8 cellular contexts compared by ENCODE assay signal in the genomic region with DNA sequence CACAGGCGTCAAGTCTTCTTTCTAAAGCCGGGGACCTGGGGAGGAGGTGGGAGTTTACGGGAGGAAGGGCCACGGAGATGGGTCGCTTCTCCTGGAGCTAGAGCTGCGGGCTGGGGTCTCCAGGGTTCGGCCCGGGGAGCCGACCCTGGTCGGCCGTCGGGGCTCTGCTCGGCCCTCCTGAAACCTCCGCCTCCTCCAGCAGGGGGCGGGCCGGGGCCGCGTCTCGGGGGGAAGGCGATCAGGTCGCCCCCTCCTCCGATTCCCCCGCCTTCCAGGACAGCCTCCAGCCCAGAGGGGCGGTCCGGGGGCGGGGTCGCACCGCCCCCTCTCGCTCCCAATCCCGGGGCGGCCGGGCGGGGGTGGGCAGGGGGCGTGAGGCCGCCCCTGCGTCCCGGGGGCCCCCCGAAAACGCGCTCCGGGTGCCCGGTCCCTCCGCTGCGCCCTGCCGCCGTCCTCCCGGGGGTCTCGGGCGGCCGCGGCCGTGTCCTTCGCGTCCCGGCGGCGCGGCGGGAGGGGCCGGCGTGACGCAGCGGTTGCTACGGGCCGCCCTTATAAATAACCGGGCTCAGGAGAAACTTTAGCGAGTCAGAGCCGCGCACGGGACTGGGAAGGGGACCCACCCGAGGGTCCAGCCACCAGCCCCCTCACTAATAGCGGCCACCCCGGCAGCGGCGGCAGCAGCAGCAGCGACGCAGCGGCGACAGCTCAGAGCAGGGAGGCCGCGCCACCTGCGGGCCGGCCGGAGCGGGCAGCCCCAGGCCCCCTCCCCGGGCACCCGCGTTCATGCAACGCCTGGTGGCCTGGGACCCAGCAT. TPM values are rescaled to one million over a fixed set of nuclear protein-coding genes. Genes with fewer than 3 reads are reported as not detected.
DNase-seq lines count a peak whose midpoint lies in the region; ATAC-seq and TF ChIP-seq lines count a peak whose summit lies in the region.

TSS of gene CEBPB (plus strand) at position 580 of the 814 bp plus-strand sequence. CDS start at position 784, 204 bp downstream.

- peaks cover 5% of the 10 kb centered on the region for H3F3A ChIP-seq in PC-3 (ENCODE audit: low read length, unreplicated experiment)

- peaks cover 47% of the 10 kb centered on the region for H3K79me2 ChIP-seq in PC-3 (ENCODE audit: low read length)

- H3K9me2 ChIP-seq in PC-3 (replicated peaks; ENCODE audit: low read length) = no peaks in the 10 kb centered on the region

- H3K4me3 ChIP-seq in PC-3 (ENCODE audit: low read length) (peak within 1 kb of the TSS; percentile 96), mucosa of rectum (ENCODE audit: low read length in 2 of 2) (peak within 1 kb of the TSS; percentile 82 to 93)

- CTCF ChIA-PET in PC-3 (lab: Charles Lee) = interaction anchor here (0.6 kb wide), 1 partner anchor 155 kb away, joined by 4 read pairs; no protein-coding TSS in a partner anchor

- no TSS peak for BruUV-seq in PC-3 (replicated peaks; lab: Mats Ljungman, UMichigan)

- no peaks in the 10 kb centered on the region for H3K27me3 ChIP-seq in PC-3 (ENCODE audit: low read length)
- H3K27me3 ChIP-seq in mucosa of rectum (ENCODE audit: control insufficient read depth in 2 of 2, insufficient read depth in 2 of 2, low read length in 2 of 2) = peaks cover 0 to 3% of the 10 kb centered on the region in 2 donors

- POLR2A ChIA-PET in PC-3 (lab: Charles Lee; ENCODE audit: unreplicated experiment) = interaction anchor here (0.7 kb wide), 3 partner anchors 24 to 550 kb away, joined by 3 to 5 read pairs (median 5); no protein-coding TSS in a partner anchor

- peaks cover 28% of the 10 kb centered on the region for H4K20me1 ChIP-seq in PC-3 (ENCODE audit: low read length)

- peak within 1 kb of the TSS; percentile 65 for H2AFZ ChIP-seq in PC-3 (ENCODE audit: low read length)

- peak; percentile 97 for DNase-seq in AG20443 (ENCODE audit: low spot score)
- DNase-seq in HT-29 (ENCODE audit: low spot score) = peak; percentile 97
- DNase-seq in PC-3 = peak; percentile 92
- DNase-seq in activated T-cell treated with anti-CD3 and anti-CD28 coated beads for 4 hours = peak; percentile 76
- no peak for DNase-seq in epithelial cell of prostate (ENCODE audit: low read depth, low spot score)
- peak; percentile 55 to 67 for DNase-seq in stimulated activated CD8-positive, alpha-beta memory T cell treated with anti-CD3 and anti-CD28 coated beads, Interleukin-7, amount 100 ng/mL, for 1 hour (ENCODE audit: low read depth in 2 of 2)

- H3K36me3 ChIP-seq in PC-3 (ENCODE audit: low read depth, low read length) = peaks cover 12% of the 10 kb centered on the region; the same call in 1 of the 2 replicates
- peaks cover 4 to 10% of the 10 kb centered on the region in 2 donors for H3K36me3 ChIP-seq in mucosa of rectum (ENCODE audit: control insufficient read depth in 2 of 2, insufficient read depth in 2 of 2, low read length in 2 of 2)

- intact Hi-C loops in PC-3 (cut with micrococcal nuclease) = loop anchor here (1.0 to 5.0 kb wide), 2 partner anchors 117 to 276 kb away; no protein-coding TSS in a partner anchor

- TF ChIP-seq CTCF in PC-3 (conservative IDR thresholded peaks at IDR 0.05; ENCODE audit: low read depth, low read length) = peak; percentile 72

- H3K9ac ChIP-seq in PC-3 (ENCODE audit: low read length) (peak within 1 kb of the TSS; percentile 94), mucosa of rectum (ENCODE audit: low read depth in 1 of 2, low read length in 2 of 2) (peak within 1 kb of the TSS; percentile 90)

- H3K4me1 ChIP-seq in PC-3 (ENCODE audit: insufficient read depth, low read length) = peaks cover 28% of the 10 kb centered on the region
- peaks cover 27 to 28% of the 10 kb centered on the region in 2 donors for H3K4me1 ChIP-seq in mucosa of rectum (ENCODE audit: control insufficient read depth in 2 of 2, insufficient read depth in 2 of 2, low read length in 2 of 2)

- H3K27ac ChIP-seq in PC-3 (ENCODE audit: low read length) (peak within 1 kb of the TSS; percentile 75), epithelial cell of prostate (peak within 1 kb of the TSS; percentile 95), mucosa of rectum (ENCODE audit: low read depth in 2 of 2, low read length in 2 of 2) (peak within 1 kb of the TSS; percentile 96 to 98)

- H3K4me2 ChIP-seq in PC-3 (ENCODE audit: low read length) = peak within 1 kb of the TSS; percentile 79

- ATAC-seq in GM19035 (IDR thresholded peaks at IDR 0.05; ENCODE audit: unreplicated experiment) (peak; percentile 38), PC-3 (peak; percentile 54)

- H3K9me3 ChIP-seq in PC-3 (ENCODE audit: low read length) (no peaks in the 10 kb centered on the region), mucosa of rectum (ENCODE audit: control insufficient read depth in 2 of 2, low read length in 2 of 2) (no peaks in the 10 kb centered on the region)

RNA-seq across cellular contexts. Expression of gene CEBPB, which starts in this region (rescaled TPM):
- 177 and 178 TPM in 2 replicates for total RNA-seq in HT-29 (2014; rRNA removed; shearing (Covaris generic))
- 103 and 122 TPM in 2 replicates for total RNA-seq in PC-3 (2014; rRNA removed)
